ENCODE assay signal across 8 cellular contexts in genomic region chr15:40906101-40906946, GRCh38. TPM values are rescaled to one million over a fixed set of nuclear protein-coding genes. Genes with fewer than 3 reads are reported as not detected.
A peak's percentile ranks its signal among the peaks of the same experiment; 100 is the strongest.
DNase-seq lines count a peak whose midpoint lies in the region; ATAC-seq and TF ChIP-seq lines count a peak whose summit lies in the region.

No MANE protein-coding gene starts in this region.

- peak overlapping the region; percentile 71 for H3K4me3 Mint-ChIP-seq in activated CD8-positive, alpha-beta T cell treated with anti-CD3 and anti-CD28 coated beads, Interleukin-2, amount 10 ng/mL, durations not matched to agents 7 days and 5 days
- peak overlapping the region; percentile 92 for H3K4me3 Mint-ChIP-seq in memory B cell

- ATAC-seq in HG03457 (IDR thresholded peaks at IDR 0.05; ENCODE audit: unreplicated experiment), result peak; percentile 47
- ATAC-seq in activated CD8-positive, alpha-beta T cell treated with anti-CD3 and anti-CD28 coated beads, Interleukin-2, amount 10 ng/mL, durations not matched to agents 7 days and 5 days, result peak; percentile 81
- peak; percentile 81 for ATAC-seq in memory B cell (ENCODE audit: low read depth)

- peaks cover 48% of the 10 kb centered on the region for H3K4me1 Mint-ChIP-seq in activated CD8-positive, alpha-beta T cell treated with anti-CD3 and anti-CD28 coated beads, Interleukin-2, amount 10 ng/mL, durations not matched to agents 7 days and 5 days (ENCODE audit: low read depth)
- H3K4me1 Mint-ChIP-seq in memory B cell, result peaks cover 42% of the 10 kb centered on the region

- TF ChIP-seq CTCF in AG09319 (IDR thresholded peaks at IDR 0.05; ENCODE audit: low read depth, low read length), result peak; percentile 78

- H3K27ac Mint-ChIP-seq in activated CD8-positive, alpha-beta T cell treated with anti-CD3 and anti-CD28 coated beads, Interleukin-2, amount 10 ng/mL, durations not matched to agents 7 days and 5 days, result peak overlapping the region; percentile 70
- H3K27ac Mint-ChIP-seq in memory B cell, result peak overlapping the region; percentile 93

- POLR2A ChIA-PET in activated CD8-positive, alpha-beta T cell treated with anti-CD3 and anti-CD28 coated beads, Interleukin-2, amount 10 ng/mL, durations not matched to agents 7 days and 5 days (lab: Charles Lee), result no interaction called here

- CTCF ChIA-PET in activated CD8-positive, alpha-beta T cell treated with anti-CD3 and anti-CD28 coated beads, Interleukin-2, amount 10 ng/mL, durations not matched to agents 7 days and 5 days (lab: Charles Lee), result interaction anchor here (0.6 to 9.1 kb wide), 27 partner anchors 9 to 284 kb away, joined by 3 to 176 read pairs (median 4); partner anchors contain the start of genes DLL4 and VPS18

- H3K27me3 Mint-ChIP-seq in activated CD8-positive, alpha-beta T cell treated with anti-CD3 and anti-CD28 coated beads, Interleukin-2, amount 10 ng/mL, durations not matched to agents 7 days and 5 days (ENCODE audit: low read depth), result no peaks in the 10 kb centered on the region
- H3K27me3 Mint-ChIP-seq in memory B cell, result no peaks in the 10 kb centered on the region

- DNase-seq in AG09319 (ENCODE audit: extremely low read depth, low read depth) (peak; percentile 97), GM19238 (ENCODE audit: insufficient read length, low spot score) (peak; percentile 85), NCI-H748 (lab: John Stamatoyannopoulos, UW; ENCODE audit: unreplicated experiment) (peak; percentile 81), memory B cell (ENCODE audit: low spot score in 2 of 2) (peak; percentile 94 to 95)
- peak; percentile 81 for DNase-seq in activated CD8-positive, alpha-beta T cell treated with anti-CD3 and anti-CD28 coated beads, Interleukin-2, amount 10 ng/mL, durations not matched to agents 7 days and 5 days
- DNase-seq in effector CD8-positive, alpha-beta T cell (lab: John Stamatoyannopoulos, UW), result peak; percentile 68
- DNase-seq in stimulated activated CD8-positive, alpha-beta memory T cell treated with anti-CD3 and anti-CD28 coated beads, Interleukin-12 subunit alpha, Interleukin-12 subunit beta, amount 100 ng/mL, for 1 hour (ENCODE audit: low read depth), result peak; percentile 50

- peaks cover 27% of the 10 kb centered on the region for H3K36me3 Mint-ChIP-seq in activated CD8-positive, alpha-beta T cell treated with anti-CD3 and anti-CD28 coated beads, Interleukin-2, amount 10 ng/mL, durations not matched to agents 7 days and 5 days (ENCODE audit: low read depth)
- peaks cover 9% of the 10 kb centered on the region for H3K36me3 Mint-ChIP-seq in memory B cell

- H3K9me3 Mint-ChIP-seq in activated CD8-positive, alpha-beta T cell treated with anti-CD3 and anti-CD28 coated beads, Interleukin-2, amount 10 ng/mL, durations not matched to agents 7 days and 5 days (ENCODE audit: insufficient read depth), result no peaks in the 10 kb centered on the region
- no peaks in the 10 kb centered on the region for H3K9me3 Mint-ChIP-seq in memory B cell

RNA-seq across cellular contexts. Expression of gene VPS18, which starts 12.1 kb away (rescaled TPM):
- 10 to 100 TPM; 17.8 to 18.4 TPM for total RNA-seq in activated CD8-positive, alpha-beta T cell treated with anti-CD3 and anti-CD28 coated beads, Interleukin-2, amount 10 ng/mL, durations not matched to agents 7 days and 5 days

RNA-seq across cellular contexts. Expression of gene DLL4, which starts 22.8 kb away (rescaled TPM):
- not detected for total RNA-seq in activated CD8-positive, alpha-beta T cell treated with anti-CD3 and anti-CD28 coated beads, Interleukin-2, amount 10 ng/mL, durations not matched to agents 7 days and 5 days

RNA-seq across cellular contexts. Expression of gene RHOV, which starts 32.3 kb away (rescaled TPM):
- not detected for total RNA-seq in activated CD8-positive, alpha-beta T cell treated with anti-CD3 and anti-CD28 coated beads, Interleukin-2, amount 10 ng/mL, durations not matched to agents 7 days and 5 days

RNA-seq across cellular contexts. Expression of gene CHAC1, which starts 46.9 kb away (rescaled TPM):
- 1 to 10 TPM; 8.3 to 8.9 TPM for total RNA-seq in activated CD8-positive, alpha-beta T cell treated with anti-CD3 and anti-CD28 coated beads, Interleukin-2, amount 10 ng/mL, durations not matched to agents 7 days and 5 days

Comparison
In these comparisons a context has a peak if more than half of its experiments do, and no peak if none do; other contexts are left out.
1. Peak in every context shown above with its lines: DNase-seq and ATAC-seq.